Comparison of ENCODE assay signal across 8 cellular contexts in the genomic region with DNA sequence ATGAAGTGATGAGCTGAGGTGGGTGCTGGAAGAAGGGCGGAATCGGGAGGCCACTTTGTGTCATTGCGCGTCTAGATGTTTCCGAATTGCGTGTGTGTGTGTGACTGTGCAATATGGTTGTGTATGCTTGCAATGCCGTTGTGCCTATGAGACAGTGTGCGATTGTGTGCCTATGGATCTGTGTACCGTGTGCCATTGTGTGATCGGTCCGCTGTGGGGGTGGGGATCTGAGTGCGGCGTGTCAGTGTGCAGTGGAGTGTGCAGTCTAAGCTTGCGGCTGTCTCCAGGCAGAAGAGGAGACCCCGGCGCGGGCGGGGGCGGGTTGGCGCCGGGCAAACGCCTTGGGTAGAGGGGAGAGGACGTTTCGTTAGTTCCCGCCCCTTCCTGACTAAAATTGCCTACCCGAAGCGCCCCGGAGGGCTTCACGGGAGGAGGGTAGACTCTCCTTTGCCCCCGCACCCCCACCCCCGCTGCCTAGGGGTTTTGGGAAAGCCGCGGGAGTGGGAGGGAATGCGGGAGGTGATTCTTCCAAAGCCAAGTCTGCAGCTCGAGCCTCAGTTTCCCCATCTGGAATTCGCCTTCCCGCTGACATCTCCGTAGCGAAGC. TPM values are rescaled to one million over a fixed set of nuclear protein-coding genes. Genes with fewer than 3 reads are reported as not detected.
DNase-seq lines count a peak whose midpoint lies in the region; ATAC-seq and TF ChIP-seq lines count a peak whose summit lies in the region.

No MANE protein-coding gene starts in this region.

- peak overlapping the region; percentile 6 for H3K27ac Mint-ChIP-seq in activated T-cell treated with anti-CD3 and anti-CD28 coated beads, Interleukin-2, amount 50 U/mL, for 72 hours
- H3K27ac Mint-ChIP-seq in nephron progenitor cell = peak overlapping the region; percentile 99

- peaks cover 54% of the 10 kb centered on the region for H3K4me1 Mint-ChIP-seq in activated T-cell treated with anti-CD3 and anti-CD28 coated beads, Interleukin-2, amount 50 U/mL, for 72 hours (ENCODE audit: low read depth)
- H3K4me1 Mint-ChIP-seq in nephron progenitor cell = peaks cover 96% of the 10 kb centered on the region

- intact Hi-C loops in vagina (cut with DNase I) = no loop called here

- peak overlapping the region; percentile 94 for H3K27ac ChIP-seq in vagina

- H3K9me3 ChIP-seq in BE2C (no peaks in the 10 kb centered on the region), vagina (no peaks in the 10 kb centered on the region)

- no peak for TF ChIP-seq POLR2A in vagina (IDR thresholded peaks at IDR 0.05)

- peaks cover 2 to 3% of the 10 kb centered on the region in 2 donors for H3K36me3 Mint-ChIP-seq in activated T-cell treated with anti-CD3 and anti-CD28 coated beads, Interleukin-2, amount 50 U/mL, for 72 hours (ENCODE audit: insufficient read depth in 2 of 2)
- H3K36me3 Mint-ChIP-seq in nephron progenitor cell (ENCODE audit: low read depth) = peaks cover 46% of the 10 kb centered on the region

- H3K27me3 ChIP-seq in BE2C (no peaks in the 10 kb centered on the region), vagina (no peaks in the 10 kb centered on the region)

- no peaks in the 10 kb centered on the region for H3K9me3 Mint-ChIP-seq in activated T-cell treated with anti-CD3 and anti-CD28 coated beads, Interleukin-2, amount 50 U/mL, for 72 hours
- no peaks in the 10 kb centered on the region for H3K9me3 Mint-ChIP-seq in nephron progenitor cell

- H3K4me3 Mint-ChIP-seq in activated T-cell treated with anti-CD3 and anti-CD28 coated beads, Interleukin-2, amount 50 U/mL, for 72 hours = peak overlapping the region; percentile 78 to 96
- peak overlapping the region; percentile 80 for H3K4me3 Mint-ChIP-seq in nephron progenitor cell

- DNase-seq in BE2C (peak; percentile 87), NCI-H1694 (lab: John Stamatoyannopoulos, UW) (peak; percentile 72), fibroblast of mammary gland (ENCODE audit: low read depth) (peak; percentile 62), nephron progenitor cell (peak; percentile 75), vagina (ENCODE audit: extremely low spot score in 2 of 2) (no peak), inferior parietal cortex (ENCODE audit: extremely low spot score) (no peak)
- peak; percentile 36 to 41 for DNase-seq in activated T-cell treated with anti-CD3 and anti-CD28 coated beads, Interleukin-2, amount 50 U/mL, for 72 hours

- H3K4me1 ChIP-seq in BE2C (peaks cover 19% of the 10 kb centered on the region), vagina (peaks cover 78% of the 10 kb centered on the region)

- no peaks in the 10 kb centered on the region for H3K27me3 Mint-ChIP-seq in activated T-cell treated with anti-CD3 and anti-CD28 coated beads, Interleukin-2, amount 50 U/mL, for 72 hours (ENCODE audit: low read depth)
- H3K27me3 Mint-ChIP-seq in nephron progenitor cell (ENCODE audit: low read depth, poor library complexity) = no peaks in the 10 kb centered on the region

- H3K4me3 ChIP-seq in BE2C (ENCODE audit: low read depth, low read length) = peak overlapping the region; percentile 73
- peak overlapping the region; percentile 51 for H3K4me3 ChIP-seq in fibroblast of mammary gland (ENCODE audit: control insufficient read depth, low read depth, low read length)
- H3K4me3 ChIP-seq in vagina = peak overlapping the region; percentile 61 to 62

- peak; percentile 48 to 67 for ATAC-seq in activated T-cell treated with anti-CD3 and anti-CD28 coated beads, Interleukin-2, amount 50 U/mL, for 72 hours (replicated peaks in 1 of 2)
- ATAC-seq in GM18519 (IDR thresholded peaks at IDR 0.05; ENCODE audit: low FRiP score, unreplicated experiment) = no peak

- H3K36me3 ChIP-seq in BE2C (peaks cover 41% of the 10 kb centered on the region), vagina (peaks cover 3 to 12% of the 10 kb centered on the region in 2 donors)

- TF ChIP-seq CTCF in BE2C (IDR thresholded peaks at IDR 0.05; ENCODE audit: low read depth, low read length) (no peak), fibroblast of mammary gland (conservative IDR thresholded peaks at IDR 0.05; ENCODE audit: control insufficient read depth, insufficient read depth, low read depth, low read length) (no peak), nephron progenitor cell (IDR thresholded peaks at IDR 0.05) (no peak), vagina (IDR thresholded peaks at IDR 0.05) (no peak)

RNA-seq across cellular contexts. Expression of gene PCDHGC5, which starts 24.2 kb away (rescaled TPM):
- polyA plus RNA-seq in BE2C (2012; ENCODE audit: insufficient read depth, insufficient read length, low read depth) = 12.3 TPM
- not detected for total RNA-seq in activated T-cell treated with anti-CD3 and anti-CD28 coated beads, Interleukin-2, amount 50 U/mL, for 72 hours
- 3.4 TPM for total RNA-seq in vagina

RNA-seq across cellular contexts. Expression of gene PCDHGC4, which starts 28.3 kb away (rescaled TPM):
- polyA plus RNA-seq in BE2C (2012; ENCODE audit: insufficient read depth, insufficient read length, low read depth) = 8.0 TPM
- not detected for total RNA-seq in activated T-cell treated with anti-CD3 and anti-CD28 coated beads, Interleukin-2, amount 50 U/mL, for 72 hours
- total RNA-seq in vagina = 4.9 TPM

RNA-seq across cellular contexts. Expression of gene PCDHGC3, which starts 37.4 kb away (rescaled TPM):
- polyA plus RNA-seq in BE2C (2012; ENCODE audit: insufficient read depth, insufficient read length, low read depth) = 140 TPM
- total RNA-seq in activated T-cell treated with anti-CD3 and anti-CD28 coated beads, Interleukin-2, amount 50 U/mL, for 72 hours = not detected
- 78.3 TPM for total RNA-seq in vagina

Comparison
In these comparisons a context has a peak if more than half of its experiments do, and no peak if none do; other contexts are left out.
1. DNase-seq: peak in BE2C (single experiment), NCI-H1694 (single experiment), activated T-cell treated with anti-CD3 and anti-CD28 coated beads, Interleukin-2, amount 50 U/mL, for 72 hours (2 of 2), fibroblast of mammary gland (single experiment) and nephron progenitor cell (single experiment); none in vagina (0 of 2) and inferior parietal cortex (single experiment).
2. RNA of gene PCDHGC3, which starts 37.4 kb away (total RNA-seq): 78.3 TPM in vagina (single experiment); not detected in activated T-cell treated with anti-CD3 and anti-CD28 coated beads, Interleukin-2, amount 50 U/mL, for 72 hours; every median in the first group is over 10 times any median in the second.
3. Peak in every context shown above with its lines, with median percentiles within 50 percentile points of each other: H3K4me3 ChIP-seq.